ENCODE assay signal across 30 cellular contexts in the genomic region with DNA sequence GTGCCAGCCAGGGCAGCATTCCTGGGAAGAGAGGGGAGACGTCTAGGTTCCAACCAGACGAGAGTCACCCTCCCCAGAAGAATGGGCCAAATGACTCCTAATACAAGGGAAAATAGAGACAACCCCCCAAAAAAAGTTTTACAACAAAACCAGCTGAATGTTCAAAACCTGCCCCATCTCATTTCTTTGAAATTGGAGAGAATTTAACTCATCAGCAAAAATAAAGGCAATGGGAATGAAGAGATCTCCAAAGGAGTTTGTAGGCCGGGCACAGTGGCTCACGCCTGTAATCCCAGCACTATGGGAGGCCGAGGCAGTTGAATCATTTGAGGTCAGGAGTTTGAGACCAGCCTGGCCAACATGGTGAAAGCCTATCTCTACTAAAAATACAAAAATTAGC. TPM values are rescaled to one million over a fixed set of nuclear protein-coding genes. Genes with fewer than 3 reads are reported as not detected.
"Had no signal": no experiment of that assay in that cellular context is flagged by ENCODE, and none has a peak within 500 bp of the region (broad histone marks: within the 10 kb centered on the region; RNA-seq: fewer than 3 reads in every experiment).

No MANE protein-coding gene starts in this region.

- DNase-seq: stimulated activated CD4-positive, alpha-beta T cell treated with anti-CD3 and anti-CD28 coated beads, Interleukin-2, amount 100 ng/mL, for 48 hours; stimulated activated CD4-positive, alpha-beta T cell treated with anti-CD3 and anti-CD28 coated beads, Interleukin-4, amount 100 ng/mL, for 1 hour; stimulated activated CD4-positive, alpha-beta T cell treated with anti-CD3 and anti-CD28 coated beads, Interleukin-4, amount 100 ng/mL, for 24 hours; stimulated activated CD4-positive, alpha-beta T cell treated with anti-CD3 and anti-CD28 coated beads, Interleukin-4, amount 100 ng/mL, for 4 hours; stimulated activated CD8-positive, alpha-beta memory T cell treated with anti-CD3 and anti-CD28 coated beads, Interleukin-4, amount 100 ng/mL, for 48 hours; stimulated activated naive B cell treated with anti-CD40 and anti-IgM and Interleukin-4, amounts not matched to agents 10 μg/mL and 1 μg/mL and 100 μg/mL, for 72 hours; stimulated activated naive CD4-positive, alpha-beta T cell; stimulated activated naive CD4-positive, alpha-beta T cell treated with Interleukin-2 at 50 U/mL for 16 hours; stimulated activated naive CD8-positive, alpha-beta T cell treated with anti-CD3 and anti-CD28 coated beads, Interleukin-15, amount 100 ng/mL, for 72 hours; stimulated activated naive CD8-positive, alpha-beta T cell treated with anti-CD3 and anti-CD28 coated beads, Interleukin-15, Interleukin-2, amounts not matched to agents 100 U/mL and 50 U/mL, for 24 hours; stomach; substantia nigra; testis; thyroid gland; tibial artery; transverse colon; trophoblast cell; upper lobe of left lung; upper lobe of right lung; uterus had no signal

- H3K4me1 Mint-ChIP-seq: stimulated activated naive B cell treated with anti-CD40 and anti-IgM and Interleukin-4, amounts not matched to agents 10 μg/mL and 1 μg/mL and 100 μg/mL, for 72 hours had no signal

- H3K9me3 ChIP-seq: suprapubic skin, testis, thoracic aorta, thyroid gland, tibial artery, transverse colon, upper lobe of right lung, uterus, vagina had no signal

- H3K27ac Mint-ChIP-seq: stimulated activated memory B cell treated with anti-CD40 and anti-IgM and Interleukin-4, amounts not matched to agents 10 μg/mL and 1 μg/mL and 100 μg/mL, for 72 hours; stimulated activated naive CD8-positive, alpha-beta T cell treated with anti-CD3 and anti-CD28 coated beads, Interleukin-15, amount 100 ng/mL, for 72 hours; stimulated activated naive CD8-positive, alpha-beta T cell treated with anti-CD3 and anti-CD28 coated beads, Interleukin-15, Interleukin-2, amounts not matched to agents 100 ng/mL and 50 ng/mL, for 24 hours; type B pancreatic cell had no signal

- FAIRE-seq: urothelium cell line had no signal

- H3K27me3 ChIP-seq: suprapubic skin, testis, thyroid gland, tibial nerve, transverse colon, upper lobe of left lung, uterus, vagina had no signal

- H3K27ac ChIP-seq: stomach, suprapubic skin, testis, thoracic aorta, thyroid gland, tibial artery, tibial nerve, transverse colon, upper lobe of left lung, upper lobe of right lung, uterus, vagina had no signal

- H3K4me1 ChIP-seq: stomach, suprapubic skin, thyroid gland, tibial artery, transverse colon, upper lobe of left lung, upper lobe of right lung, uterus, vagina had no signal

- H3K9me3 Mint-ChIP-seq: stimulated activated effector memory CD8-positive, alpha-beta T cell treated with anti-CD3 and anti-CD28 coated beads, Interleukin-12 subunit alpha, Interleukin-12 subunit beta, amount 100 ng/mL, for 72 hours had no signal

- H3K4me3 ChIP-seq: stomach, suprapubic skin, testis, thoracic aorta, thyroid gland, tibial artery, tibial nerve, transverse colon, upper lobe of left lung, upper lobe of right lung, uterus, vagina had no signal

- H3K36me3 ChIP-seq: stomach, suprapubic skin, thoracic aorta, thyroid gland, tibial artery, tibial nerve, transverse colon, upper lobe of left lung, upper lobe of right lung, uterus, vagina had no signal

- H3K4me3 Mint-ChIP-seq: stimulated activated effector memory CD8-positive, alpha-beta T cell treated with anti-CD3 and anti-CD28 coated beads, Interleukin-12 subunit alpha, Interleukin-12 subunit beta, amount 100 ng/mL, for 72 hours; stimulated activated memory B cell treated with anti-CD40 and anti-IgM and Interleukin-4, amounts not matched to agents 10 μg/mL and 1 μg/mL and 100 μg/mL, for 72 hours; stimulated activated naive B cell treated with anti-CD40 and anti-IgM and Interleukin-4, amounts not matched to agents 10 μg/mL and 1 μg/mL and 100 μg/mL, for 72 hours; stimulated activated naive CD8-positive, alpha-beta T cell treated with anti-CD3 and anti-CD28 coated beads, Interleukin-15, amount 100 ng/mL, for 72 hours; stimulated activated naive CD8-positive, alpha-beta T cell treated with anti-CD3 and anti-CD28 coated beads, Interleukin-15, Interleukin-2, amounts not matched to agents 100 ng/mL and 50 ng/mL, for 24 hours; type B pancreatic cell had no signal

- ATAC-seq: stimulated activated memory B cell treated with anti-CD40 and anti-IgM and Interleukin-4, amounts not matched to agents 10 μg/mL and 1 μg/mL and 100 μg/mL, for 72 hours; stimulated activated naive B cell treated with anti-CD40 and anti-IgM and Interleukin-4, amounts not matched to agents 10 μg/mL and 1 μg/mL and 100 μg/mL, for 72 hours; stimulated activated naive CD8-positive, alpha-beta T cell treated with anti-CD3 and anti-CD28 coated beads, Interleukin-15, amount 100 ng/mL, for 72 hours; stimulated activated naive CD8-positive, alpha-beta T cell treated with anti-CD3 and anti-CD28 coated beads, Interleukin-15, Interleukin-2, amounts not matched to agents 100 U/mL and 50 U/mL, for 24 hours had no signal

- H3K36me3 Mint-ChIP-seq: stimulated activated effector memory CD8-positive, alpha-beta T cell treated with anti-CD3 and anti-CD28 coated beads, Interleukin-12 subunit alpha, Interleukin-12 subunit beta, amount 100 ng/mL, for 72 hours; type B pancreatic cell had no signal

RNA-seq across cellular contexts. Expression of gene EMILIN3, which starts 9.7 kb away (rescaled TPM):
- total RNA-seq: subcutaneous adipose tissue, upper lobe of right lung had no signal
